9 cellular contexts compared by ENCODE assay signal in the genomic region with DNA sequence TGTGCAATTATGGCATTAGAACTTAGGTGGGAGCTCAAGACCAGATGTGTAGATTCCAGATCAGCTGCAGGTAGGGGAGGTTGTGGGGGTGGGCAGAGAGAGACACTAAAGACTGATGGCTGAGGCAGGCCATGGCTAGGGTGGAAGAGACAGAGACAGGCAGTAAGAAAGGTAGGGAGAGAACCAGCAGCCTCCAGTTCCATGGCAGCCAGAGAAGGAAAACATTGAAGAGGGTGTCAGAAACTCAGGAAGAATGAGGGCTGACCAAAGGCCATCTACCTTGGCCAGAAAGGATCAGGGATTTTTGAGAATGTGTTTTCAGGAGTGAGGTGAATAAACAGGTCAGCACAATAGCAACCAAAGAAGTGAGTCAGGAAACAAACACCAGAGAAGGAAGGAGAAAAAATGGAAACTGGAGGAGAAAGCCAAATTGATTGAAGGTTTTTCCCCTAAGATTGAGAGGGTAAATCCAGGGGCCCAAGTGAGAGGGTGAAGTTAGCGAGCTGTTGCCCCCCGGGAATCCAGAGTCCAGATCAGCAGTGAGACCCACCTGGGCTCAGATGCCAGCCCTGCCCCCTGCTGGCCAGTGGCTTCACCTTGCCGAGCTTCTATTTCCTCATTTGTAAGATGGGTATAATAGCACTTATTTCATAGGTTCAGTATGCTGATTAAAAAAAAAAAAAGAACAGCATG. TPM values are rescaled to one million over a fixed set of nuclear protein-coding genes. Genes with fewer than 3 reads are reported as not detected.
DNase-seq lines count a peak whose midpoint lies in the region; ATAC-seq and TF ChIP-seq lines count a peak whose summit lies in the region.
"Had no signal": no experiment of that assay in that cellular context is flagged by ENCODE, and none has a peak within 500 bp of the region (broad histone marks: within the 10 kb centered on the region; RNA-seq: fewer than 3 reads in every experiment).

No MANE protein-coding gene starts in this region.

- ATAC-seq in naive thymus-derived CD4-positive, alpha-beta T cell: peak; percentile 39
- ATAC-seq in GM21576 (IDR thresholded peaks at IDR 0.05; ENCODE audit: unreplicated experiment): no peak
- ATAC-seq in GM18505 (IDR thresholded peaks at IDR 0.05; ENCODE audit: unreplicated experiment): no peak

- TF ChIP-seq POLR2A in transverse colon (IDR thresholded peaks at IDR 0.05) (no peak), GM18505 (IDR thresholded peaks at IDR 0.05; ENCODE audit: borderline replicate concordance, extremely low read depth, insufficient read depth, insufficient read length) (no peak)

- H3K4me1 ChIP-seq in naive thymus-derived CD4-positive, alpha-beta T cell (ENCODE audit: control insufficient read depth in 2 of 2, insufficient read depth in 2 of 2, low read length in 2 of 2): peaks cover 10 to 17% of the 10 kb centered on the region in 2 donors
- H3K4me1 ChIP-seq in transverse colon: peaks cover 4 to 39% (median 10%) of the 10 kb centered on the region in 4 donors

- peaks cover 0 to 14% (median 3%) of the 10 kb centered on the region in 3 experiments for H3K36me3 ChIP-seq in naive thymus-derived CD4-positive, alpha-beta T cell (ENCODE audit: control insufficient read depth in 2 of 3, insufficient read depth in 3 of 3, low read length in 3 of 3)
- peaks cover 0 to 8% (median 0%) of the 10 kb centered on the region in 4 donors for H3K36me3 ChIP-seq in transverse colon

- WGBS in transverse colon (ENCODE audit: low coverage in 1 of 2), 2 donors: 56% methylated on average over 3 of the region's 3 CpGs; no CpG with 5 or more reads in 1 of the 2 donors

- POLR2A ChIA-PET in naive thymus-derived CD4-positive, alpha-beta T cell (lab: Charles Lee): interaction anchor here (2.7 kb wide), 1 partner anchor 41 kb away, joined by 7 read pairs; a partner anchor contains a TSS

- intact Hi-C loops in naive thymus-derived CD4-positive, alpha-beta T cell (cut with micrococcal nuclease): loop anchor here (1.0 to 5.0 kb wide), 9 partner anchors 14 to 507 kb away; a partner anchor contains a TSS
- intact Hi-C loops in transverse colon (cut with DNase I; ENCODE audit: low total_unique reads): no loop called here

- H3K4me3 ChIP-seq in GM12865 (ENCODE audit: low read depth, low read length) (no peak overlapping the region), LNCaP clone FGC (ENCODE audit: low read depth, low read length) (no peak overlapping the region), transverse colon (no peak overlapping the region)
- no peak overlapping the region for H3K4me3 ChIP-seq in naive thymus-derived CD4-positive, alpha-beta T cell (ENCODE audit: low read length)

- peaks cover 10 to 33% (median 17%) of the 10 kb centered on the region in 7 donors for H3K4me1 Mint-ChIP-seq in naive thymus-derived CD4-positive, alpha-beta T cell

- no peak for TF ChIP-seq EP300 in transverse colon (IDR thresholded peaks at IDR 0.05; ENCODE audit: low read depth)

- DNase-seq in GM12865 (ENCODE audit: low read depth) (peak; percentile 62), LNCaP clone FGC (ENCODE audit: low read depth) (peak; percentile 58), transverse colon (peak; percentile 66)
- peak; percentile 31 to 34 for DNase-seq in activated CD4-positive, alpha-beta T cell treated with anti-CD3 and anti-CD28 coated beads for 24 hours (ENCODE audit: low read depth in 2 of 2)
- peak; percentile 56 for DNase-seq in effector CD4-positive, alpha-beta T cell
- peak; percentile 23 to 54 (median 45) for DNase-seq in naive thymus-derived CD4-positive, alpha-beta T cell

- no peaks in the 10 kb centered on the region for H3K27me3 Mint-ChIP-seq in naive thymus-derived CD4-positive, alpha-beta T cell

- H3K9me3 Mint-ChIP-seq in naive thymus-derived CD4-positive, alpha-beta T cell: no peaks in the 10 kb centered on the region
- H3K9me3 Mint-ChIP-seq: activated naive CD4-positive, alpha-beta T cell treated with anti-CD3 and anti-CD28 coated beads, Interleukin-2, amount 50 U/mL, for 72 hours had no signal

- no peaks in the 10 kb centered on the region for H3K27me3 ChIP-seq in naive thymus-derived CD4-positive, alpha-beta T cell (ENCODE audit: control insufficient read depth in 2 of 2, insufficient read depth in 2 of 2, low read length in 2 of 2)
- H3K27me3 ChIP-seq in transverse colon: no peaks in the 10 kb centered on the region

- H3K9me3 ChIP-seq in naive thymus-derived CD4-positive, alpha-beta T cell (ENCODE audit: control insufficient read depth in 2 of 3, low read length in 3 of 3): no peaks in the 10 kb centered on the region
- no peaks in the 10 kb centered on the region for H3K9me3 ChIP-seq in transverse colon

- no peak overlapping the region for H3K27ac ChIP-seq in naive thymus-derived CD4-positive, alpha-beta T cell (ENCODE audit: low read depth, low read length)
- peak overlapping the region in 3 of 4 donors; percentile 11 to 43 (median 27) for H3K27ac ChIP-seq in transverse colon

- TF ChIP-seq CTCF in GM12865 (IDR thresholded peaks at IDR 0.05; ENCODE audit: insufficient read depth, low read depth, low read length, missing control alignments) (peak; percentile 80), LNCaP clone FGC (IDR thresholded peaks at IDR 0.05; ENCODE audit: control insufficient read depth, extremely low read depth, insufficient read depth) (peak; percentile 75), transverse colon (IDR thresholded peaks at IDR 0.05) (peak; percentile 70 to 81 (median 73))

- no peak overlapping the region for H3K27ac Mint-ChIP-seq in naive thymus-derived CD4-positive, alpha-beta T cell
- H3K27ac Mint-ChIP-seq: activated naive CD4-positive, alpha-beta T cell treated with anti-CD3 and anti-CD28 coated beads, Interleukin-2, amount 50 U/mL, for 72 hours had no signal

- CTCF ChIA-PET in naive thymus-derived CD4-positive, alpha-beta T cell (lab: Charles Lee): interaction anchor here (0.5 to 7.1 kb wide), 24 partner anchors 9 to 1852 kb away, joined by 3 to 99 read pairs (median 4); no protein-coding TSS in a partner anchor

- in situ Hi-C loops in transverse colon (cut with MboI; ENCODE audit: low pct_ligation_motif_present in 1 of 4, low pct_unique_long_range_greater_than_20kb in 1 of 4, low sequenced_read_pairs in 3 of 4): loop anchor here in 1 of 4 donors (10.0 kb wide), 1 partner anchor 74 kb away; no protein-coding TSS in a partner anchor

- no peak overlapping the region for H3K4me3 Mint-ChIP-seq in naive thymus-derived CD4-positive, alpha-beta T cell

- peaks cover 12 to 38% (median 16%) of the 10 kb centered on the region in 5 donors for H3K36me3 Mint-ChIP-seq in naive thymus-derived CD4-positive, alpha-beta T cell

RNA-seq across cellular contexts. Expression of a gene that starts 41.0 kb away (rescaled TPM):
- 10 to 100 TPM; 43.6 to 85.0 (median 67.7) TPM for total RNA-seq in naive thymus-derived CD4-positive, alpha-beta T cell
- polyA plus RNA-seq in naive thymus-derived CD4-positive, alpha-beta T cell: 10 to 100 TPM; 19.4 to 21.9 TPM
- 10 to 100 TPM; 37.8 to 81.5 (median 58.3) TPM for total RNA-seq in transverse colon
